In the genomic region with DNA sequence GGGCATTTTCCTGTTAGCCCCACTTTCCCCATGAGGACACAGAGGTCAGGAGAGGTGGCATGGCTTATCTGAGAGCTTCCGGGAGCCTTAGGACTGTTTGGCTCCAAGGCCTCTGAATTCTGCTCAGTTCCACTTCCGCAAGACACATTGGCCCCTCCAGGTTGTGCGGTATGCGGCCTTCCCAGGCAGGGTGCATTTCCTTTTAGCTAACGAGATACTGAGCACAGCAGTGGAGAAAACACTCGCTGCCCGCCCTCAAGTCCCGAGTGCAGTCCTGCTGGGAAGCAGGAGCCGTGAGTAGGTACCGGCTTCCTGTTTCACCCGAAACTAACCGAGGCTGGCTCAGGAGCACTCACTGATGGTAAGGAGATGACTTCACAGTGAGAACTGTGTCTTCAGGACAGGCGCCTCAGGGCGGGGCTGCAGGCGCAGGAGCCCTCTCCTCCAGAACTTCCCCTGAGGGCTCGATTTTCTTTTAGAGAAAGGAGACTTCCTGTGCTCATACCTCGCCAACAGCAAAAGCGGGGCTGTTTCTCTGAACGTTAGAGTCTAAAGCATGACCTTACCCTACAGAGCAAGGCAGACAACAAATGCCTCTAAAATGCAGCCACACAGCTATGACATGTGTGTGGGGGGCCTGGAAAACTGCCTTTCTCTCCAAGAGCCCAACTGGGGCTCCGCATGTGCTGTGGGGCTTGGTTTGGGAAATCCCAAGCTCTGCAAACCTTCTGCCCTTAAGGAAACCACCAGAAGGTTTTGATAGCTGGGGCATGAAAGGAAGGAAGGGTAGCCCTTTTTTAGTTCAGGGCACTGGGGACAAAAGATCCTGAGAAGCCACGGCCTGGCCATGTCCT, we compare ENCODE assay signal across 8 cellular contexts. TPM values are rescaled to one million over a fixed set of nuclear protein-coding genes. Genes with fewer than 3 reads are reported as not detected.
DNase-seq lines count a peak whose midpoint lies in the region; ATAC-seq and TF ChIP-seq lines count a peak whose summit lies in the region.

No MANE protein-coding gene starts in this region.

- H3K4me3 ChIP-seq in right atrium auricular region: no peak overlapping the region
- peak overlapping the region in 1 of 3 donors; percentile 43 for H3K4me3 ChIP-seq in skeletal muscle tissue (ENCODE audit: low read length in 3 of 3)

- ATAC-seq in Right ventricle myocardium inferior: peak; percentile 42
- ATAC-seq in HG03342 (IDR thresholded peaks at IDR 0.05; ENCODE audit: unreplicated experiment): peak; percentile 72
- peak; percentile 70 for ATAC-seq in central memory CD8-positive, alpha-beta T cell (replicated peaks; ENCODE audit: extremely low read depth, poor library complexity, severe bottlenecking)

- H3K27me3 ChIP-seq in right atrium auricular region: no peaks in the 10 kb centered on the region
- H3K27me3 ChIP-seq in skeletal muscle tissue (ENCODE audit: control insufficient read depth in 3 of 3, insufficient read depth in 3 of 3, low read length in 3 of 3): no peaks in the 10 kb centered on the region

- H3K9me3 ChIP-seq in right atrium auricular region: no peaks in the 10 kb centered on the region
- H3K9me3 ChIP-seq in skeletal muscle tissue (ENCODE audit: control insufficient read depth in 3 of 3, low read length in 3 of 3): no peaks in the 10 kb centered on the region

- no peak for TF ChIP-seq CTCF in right atrium auricular region (IDR thresholded peaks at IDR 0.05)

- DNase-seq in Right ventricle myocardium inferior (ENCODE audit: missing footprints) (no peak), right atrium auricular region (ENCODE audit: low spot score) (no peak), SK-N-DZ (ENCODE audit: low spot score) (no peak), ureter (ENCODE audit: low spot score) (no peak)
- DNase-seq in T-helper 2 cell treated with Interferon-gamma antibody and Interleukin-4, amounts not matched to agents 5 μg/mL and 100 μg/mL, for 36 hours (ENCODE audit: low spot score): peak; percentile 72
- DNase-seq in central memory CD8-positive, alpha-beta T cell (ENCODE audit: low spot score in 2 of 2): peak; percentile 22 to 34

- no peaks in the 10 kb centered on the region for H3K9me3 Mint-ChIP-seq in T-helper 2 cell treated with Interferon-gamma antibody and Interleukin-4, amounts not matched to agents 5 μg/mL and 100 μg/mL, for 36 hours
- no peaks in the 10 kb centered on the region for H3K9me3 Mint-ChIP-seq in central memory CD8-positive, alpha-beta T cell

- H3K27ac ChIP-seq in right atrium auricular region (no peak overlapping the region), skeletal muscle tissue (ENCODE audit: low read depth, low read length) (peak overlapping the region; percentile 28)

- H3K4me3 Mint-ChIP-seq in T-helper 2 cell treated with Interferon-gamma antibody and Interleukin-4, amounts not matched to agents 5 μg/mL and 100 μg/mL, for 36 hours: peak overlapping the region; percentile 73
- peak overlapping the region; percentile 49 for H3K4me3 Mint-ChIP-seq in central memory CD8-positive, alpha-beta T cell

- H3K4me1 Mint-ChIP-seq in T-helper 2 cell treated with Interferon-gamma antibody and Interleukin-4, amounts not matched to agents 5 μg/mL and 100 μg/mL, for 36 hours (ENCODE audit: low read depth): peaks cover 38% of the 10 kb centered on the region
- peaks cover 50% of the 10 kb centered on the region for H3K4me1 Mint-ChIP-seq in central memory CD8-positive, alpha-beta T cell

- H3K9ac ChIP-seq in skeletal muscle tissue (ENCODE audit: low read depth in 1 of 3, low read length in 3 of 3): peak overlapping the region in 1 of 3 donors; percentile 66

- H3K27me3 Mint-ChIP-seq in T-helper 2 cell treated with Interferon-gamma antibody and Interleukin-4, amounts not matched to agents 5 μg/mL and 100 μg/mL, for 36 hours (ENCODE audit: low read depth): no peaks in the 10 kb centered on the region
- H3K27me3 Mint-ChIP-seq in central memory CD8-positive, alpha-beta T cell: no peaks in the 10 kb centered on the region

- peak overlapping the region; percentile 88 for H3K27ac Mint-ChIP-seq in T-helper 2 cell treated with Interferon-gamma antibody and Interleukin-4, amounts not matched to agents 5 μg/mL and 100 μg/mL, for 36 hours
- H3K27ac Mint-ChIP-seq in central memory CD8-positive, alpha-beta T cell (ENCODE audit: low read depth): peak overlapping the region; percentile 95

- intact Hi-C loops in Right ventricle myocardium inferior (cut with DNase I): no loop called here

- H3K36me3 ChIP-seq in right atrium auricular region: no peaks in the 10 kb centered on the region
- H3K36me3 ChIP-seq in skeletal muscle tissue (ENCODE audit: control insufficient read depth in 3 of 3, insufficient read depth in 3 of 3, low read length in 3 of 3): peaks cover 2 to 3% (median 3%) of the 10 kb centered on the region in 3 donors

- H3K4me1 ChIP-seq in right atrium auricular region: peaks cover 0 to 19% of the 10 kb centered on the region in 2 donors
- peaks cover 9 to 22% (median 11%) of the 10 kb centered on the region in 3 donors for H3K4me1 ChIP-seq in skeletal muscle tissue (ENCODE audit: control insufficient read depth in 3 of 3, insufficient read depth in 3 of 3, low read length in 3 of 3)

- peaks cover 53% of the 10 kb centered on the region for H3K36me3 Mint-ChIP-seq in T-helper 2 cell treated with Interferon-gamma antibody and Interleukin-4, amounts not matched to agents 5 μg/mL and 100 μg/mL, for 36 hours (ENCODE audit: low read depth)
- peaks cover 36% of the 10 kb centered on the region for H3K36me3 Mint-ChIP-seq in central memory CD8-positive, alpha-beta T cell (ENCODE audit: insufficient read depth)

RNA-seq across cellular contexts. Expression of a gene that starts 25.9 kb away (rescaled TPM):
- total RNA-seq in Right ventricle myocardium inferior (7.2 TPM), right atrium auricular region (10 to 100 TPM in 1 of 2 donors, 1 to 10 TPM in 1; 7.8 to 10.8 TPM), skeletal muscle tissue (39.7 TPM), ureter (24.1 TPM)
- polyA plus RNA-seq in SK-N-DZ (2014; cell fraction: cytosol; rRNA removed): 42.3 and 49.8 TPM in 2 replicates
- 26.4 and 34.4 TPM in 2 replicates for polyA plus RNA-seq in SK-N-DZ (2014; cell fraction: nucleus; rRNA removed)

Comparison
In these comparisons a context has a peak if more than half of its experiments do, and no peak if none do; other contexts are left out.
1. DNase-seq: peak in T-helper 2 cell treated with Interferon-gamma antibody and Interleukin-4, amounts not matched to agents 5 μg/mL and 100 μg/mL, for 36 hours (single experiment) and central memory CD8-positive, alpha-beta T cell (2 of 2); none in Right ventricle myocardium inferior (single experiment), right atrium auricular region (single experiment), SK-N-DZ (single experiment) and ureter (single experiment).
2. Peak in every context shown above with its lines, with median percentiles within 50 percentile points of each other: ATAC-seq.